9 cellular contexts compared by ENCODE assay signal in genomic region chr18:11909597-11910026, GRCh38. TPM values are rescaled to one million over a fixed set of nuclear protein-coding genes. Genes with fewer than 3 reads are reported as not detected.
DNase-seq lines count a peak whose midpoint lies in the region; ATAC-seq and TF ChIP-seq lines count a peak whose summit lies in the region.
"Had no signal": no experiment of that assay in that cellular context is flagged by ENCODE, and none has a peak within 500 bp of the region (broad histone marks: within the 10 kb centered on the region; RNA-seq: fewer than 3 reads in every experiment).

No MANE protein-coding gene starts in this region.

- no peak for DNase-seq in activated T-cell treated with anti-CD3 and anti-CD28 coated beads, Interleukin-2, amount 50 U/mL, for 72 hours
- DNase-seq in activated T-cell treated with anti-CD3 and anti-CD28 coated beads for 4 hours = no peak
- peak in 1 of 2 experiments; percentile 47 for DNase-seq in SJSA1 (ENCODE audit: low read depth in 1 of 2, low spot score in 2 of 2)
- peak; percentile 31 for DNase-seq in fibroblast of pulmonary artery (ENCODE audit: low read depth)
- DNase-seq in renal cortical epithelial cell (ENCODE audit: low read depth) = peak; percentile 86
- DNase-seq in hypothalamus (lab: John Stamatoyannopoulos, UW) = no peak
- DNase-seq in activated CD4-positive, alpha-beta T cell treated with anti-CD3 and anti-CD28 coated beads, Interleukin-2, amount 50 U/mL, for 4 hours = no peak

- peaks cover 5% of the 10 kb centered on the region; the same call in 1 of the 2 replicates for H3K36me3 ChIP-seq in SJSA1

- peak overlapping the region; percentile 98 for H3K27ac ChIP-seq in SJSA1

- TF ChIP-seq CTCF in fibroblast of pulmonary artery (IDR thresholded peaks at IDR 0.05; ENCODE audit: low read length, missing control alignments) = no peak

- no peaks in the 10 kb centered on the region for H3K9me3 ChIP-seq in SJSA1 (replicated peaks)

- H3K27me3 Mint-ChIP-seq in activated T-cell treated with anti-CD3 and anti-CD28 coated beads, Interleukin-2, amount 50 U/mL, for 72 hours (ENCODE audit: low read depth) = no peaks in the 10 kb centered on the region

- peak overlapping the region; percentile 94 for H3K27ac Mint-ChIP-seq in activated T-cell treated with anti-CD3 and anti-CD28 coated beads, Interleukin-2, amount 50 U/mL, for 72 hours

- H3K9me3 Mint-ChIP-seq in activated T-cell treated with anti-CD3 and anti-CD28 coated beads, Interleukin-2, amount 50 U/mL, for 72 hours = no peaks in the 10 kb centered on the region
- H3K9me3 Mint-ChIP-seq: activated naive CD4-positive, alpha-beta T cell treated with anti-CD3 and anti-CD28 coated beads, Interleukin-2, amount 50 U/mL, for 72 hours had no signal

- peaks cover 24% of the 10 kb centered on the region for H3K4me1 Mint-ChIP-seq in activated T-cell treated with anti-CD3 and anti-CD28 coated beads, Interleukin-2, amount 50 U/mL, for 72 hours (ENCODE audit: low read depth)

- peaks cover 0 to 2% of the 10 kb centered on the region in 2 donors for H3K36me3 Mint-ChIP-seq in activated T-cell treated with anti-CD3 and anti-CD28 coated beads, Interleukin-2, amount 50 U/mL, for 72 hours (ENCODE audit: insufficient read depth in 2 of 2)

- H3K27me3 ChIP-seq in SJSA1 (replicated peaks) = no peaks in the 10 kb centered on the region

- H3K4me1 ChIP-seq in SJSA1 (replicated peaks) = peaks cover 13% of the 10 kb centered on the region

- peak overlapping the region; percentile 89; the same call in 1 of the 2 replicates for H3K4me3 ChIP-seq in SJSA1
- peak overlapping the region; percentile 83 for H3K4me3 ChIP-seq in fibroblast of pulmonary artery (replicated peaks; ENCODE audit: low read depth, low read length)

- ATAC-seq in activated T-cell treated with anti-CD3 and anti-CD28 coated beads, Interleukin-2, amount 50 U/mL, for 72 hours (replicated peaks in 1 of 2) = no peak
- no peak for ATAC-seq in HG02642 (IDR thresholded peaks at IDR 0.05; ENCODE audit: poor library complexity, unreplicated experiment)

- peak overlapping the region; percentile 91 to 95 for H3K4me3 Mint-ChIP-seq in activated T-cell treated with anti-CD3 and anti-CD28 coated beads, Interleukin-2, amount 50 U/mL, for 72 hours

RNA-seq across cellular contexts. Expression of gene MPPE1, which starts 1.5 kb away (rescaled TPM):
- 10 to 100 TPM; 43.5 to 61.2 TPM for total RNA-seq in activated T-cell treated with anti-CD3 and anti-CD28 coated beads, Interleukin-2, amount 50 U/mL, for 72 hours
- 30.5 and 36.4 TPM in 2 replicates for total RNA-seq in SJSA1 (2014; rRNA removed; shearing (Covaris generic))
- 20.1 and 37.6 TPM in 2 replicates for total RNA-seq in renal cortical epithelial cell

RNA-seq across cellular contexts. Expression of gene CHMP1B, which starts 58.4 kb away (rescaled TPM):
- 10 to 100 TPM; 29.8 to 31.3 TPM for total RNA-seq in activated T-cell treated with anti-CD3 and anti-CD28 coated beads, Interleukin-2, amount 50 U/mL, for 72 hours
- 27.2 and 32.9 TPM in 2 replicates for total RNA-seq in SJSA1 (2014; rRNA removed; shearing (Covaris generic))
- total RNA-seq in renal cortical epithelial cell = 106 and 118 TPM in 2 replicates

Comparison
In these comparisons a context has a peak if more than half of its experiments do, and no peak if none do; other contexts are left out.
1. DNase-seq: peak in fibroblast of pulmonary artery (single experiment) and renal cortical epithelial cell (single experiment); none in activated T-cell treated with anti-CD3 and anti-CD28 coated beads, Interleukin-2, amount 50 U/mL, for 72 hours (0 of 2), activated T-cell treated with anti-CD3 and anti-CD28 coated beads for 4 hours (single experiment), hypothalamus (0 of 51) and activated CD4-positive, alpha-beta T cell treated with anti-CD3 and anti-CD28 coated beads, Interleukin-2, amount 50 U/mL, for 4 hours (0 of 2).